ENCODE assay signal across 10 cellular contexts in genomic region chr17:50371526-50371925, GRCh38. TPM values are rescaled to one million over a fixed set of nuclear protein-coding genes. Genes with fewer than 3 reads are reported as not detected.
DNase-seq lines count a peak whose midpoint lies in the region; TF ChIP-seq lines count a peak whose summit lies in the region.
"Had no signal": no experiment of that assay in that cellular context is flagged by ENCODE, and none has a peak within 500 bp of the region (broad histone marks: within the 10 kb centered on the region; RNA-seq: fewer than 3 reads in every experiment).

No MANE protein-coding gene starts in this region.

- no peak for TF ChIP-seq POLR2A in suprapubic skin (IDR thresholded peaks at IDR 0.05)
- TF ChIP-seq POLR2A in Peyer's patch (IDR thresholded peaks at IDR 0.05), result no peak

- H3K9me3 ChIP-seq in iPS-15b (ENCODE audit: control insufficient read depth, insufficient read depth, low read length) (no peaks in the 10 kb centered on the region), suprapubic skin (no peaks in the 10 kb centered on the region), Peyer's patch (no peaks in the 10 kb centered on the region)
- H3K9me3 ChIP-seq: esophagus muscularis mucosa had no signal

- TF ChIP-seq EP300 in suprapubic skin (IDR thresholded peaks at IDR 0.05), result no peak

- peak overlapping the region; percentile 12 for H3K9ac ChIP-seq in iPS-15b (ENCODE audit: low read depth, low read length)

- H3K27ac Mint-ChIP-seq in activated naive CD4-positive, alpha-beta T cell treated with anti-CD3 and anti-CD28 coated beads, Interleukin-2, amount 10 ng/mL, durations not matched to agents 7 days and 5 days, result peak overlapping the region; percentile 95
- peak overlapping the region; percentile 42 for H3K27ac Mint-ChIP-seq in activated CD4-positive, alpha-beta memory T cell treated with anti-CD3 and anti-CD28 coated beads for 36 hours

- H3K27me3 Mint-ChIP-seq in activated naive CD4-positive, alpha-beta T cell treated with anti-CD3 and anti-CD28 coated beads, Interleukin-2, amount 10 ng/mL, durations not matched to agents 7 days and 5 days, result no peaks in the 10 kb centered on the region
- no peaks in the 10 kb centered on the region for H3K27me3 Mint-ChIP-seq in activated CD4-positive, alpha-beta memory T cell treated with anti-CD3 and anti-CD28 coated beads for 36 hours

- H3K4me1 ChIP-seq in iPS-15b (ENCODE audit: control insufficient read depth, insufficient read depth, low read length) (no peaks in the 10 kb centered on the region), suprapubic skin (peaks cover 23% of the 10 kb centered on the region), Peyer's patch (peaks cover 0 to 21% (median 5%) of the 10 kb centered on the region in 4 donors)

- TF ChIP-seq CTCF in suprapubic skin (IDR thresholded peaks at IDR 0.05) (no peak), Peyer's patch (IDR thresholded peaks at IDR 0.05) (no peak)

- peaks cover 40% of the 10 kb centered on the region for H3K36me3 ChIP-seq in iPS-15b (ENCODE audit: control insufficient read depth, insufficient read depth, low read length)
- peaks cover 42% of the 10 kb centered on the region for H3K36me3 ChIP-seq in suprapubic skin
- peaks cover 0 to 42% (median 0%) of the 10 kb centered on the region in 3 donors for H3K36me3 ChIP-seq in Peyer's patch

- CTCF ChIA-PET in activated naive CD4-positive, alpha-beta T cell treated with anti-CD3 and anti-CD28 coated beads, Interleukin-2, amount 10 ng/mL, durations not matched to agents 7 days and 5 days (lab: Charles Lee), result interaction anchor here (2.1 to 3.3 kb wide), 2 partner anchors 9 to 26 kb away, joined by 10 to 27 read pairs; partner anchors contain the start of gene LRRC59
- CTCF ChIA-PET in activated CD4-positive, alpha-beta memory T cell treated with anti-CD3 and anti-CD28 coated beads for 36 hours (lab: Charles Lee), result interaction anchor here (3.9 to 5.9 kb wide), 2 partner anchors 9 to 26 kb away, joined by 27 to 50 read pairs; partner anchors contain the start of gene LRRC59

- peaks cover 39% of the 10 kb centered on the region for H3K4me1 Mint-ChIP-seq in activated naive CD4-positive, alpha-beta T cell treated with anti-CD3 and anti-CD28 coated beads, Interleukin-2, amount 10 ng/mL, durations not matched to agents 7 days and 5 days
- peaks cover 28% of the 10 kb centered on the region for H3K4me1 Mint-ChIP-seq in activated CD4-positive, alpha-beta memory T cell treated with anti-CD3 and anti-CD28 coated beads for 36 hours (ENCODE audit: low read depth)

- no peak for DNase-seq in activated naive CD4-positive, alpha-beta T cell treated with anti-CD3 and anti-CD28 coated beads, Interleukin-2, amount 10 ng/mL, durations not matched to agents 7 days and 5 days
- no peak for DNase-seq in activated naive CD4-positive, alpha-beta T cell treated with Interleukin-2 at 50 U/mL for 16 hours
- DNase-seq in activated CD4-positive, alpha-beta memory T cell treated with anti-CD3 and anti-CD28 coated beads for 36 hours, result no peak
- DNase-seq in suprapubic skin (ENCODE audit: low spot score in 2 of 2), result no peak
- no peak for DNase-seq in Peyer's patch
- no peak for DNase-seq in DMS53 treated with DMSO at 0.1 percent for 48 hours (lab: John Stamatoyannopoulos, UW; ENCODE audit: unreplicated experiment)
- no peak for DNase-seq in NCI-H748 (lab: John Stamatoyannopoulos, UW; ENCODE audit: unreplicated experiment)
- DNase-seq: GOT3 had no signal

- no peaks in the 10 kb centered on the region for H3K27me3 ChIP-seq in iPS-15b (ENCODE audit: control insufficient read depth, insufficient read depth, low read length)
- no peaks in the 10 kb centered on the region for H3K27me3 ChIP-seq in suprapubic skin
- H3K27me3 ChIP-seq in Peyer's patch, result no peaks in the 10 kb centered on the region
- H3K27me3 ChIP-seq: esophagus muscularis mucosa had no signal

- POLR2A ChIA-PET in activated CD4-positive, alpha-beta memory T cell treated with anti-CD3 and anti-CD28 coated beads for 36 hours (lab: Charles Lee), result interaction anchor here (1.5 to 3.0 kb wide), 2 partner anchors 9 to 25 kb away, joined by 3 to 17 read pairs; partner anchors contain the start of gene LRRC59

- H3K9me3 Mint-ChIP-seq in activated naive CD4-positive, alpha-beta T cell treated with anti-CD3 and anti-CD28 coated beads, Interleukin-2, amount 10 ng/mL, durations not matched to agents 7 days and 5 days, result no peaks in the 10 kb centered on the region
- H3K9me3 Mint-ChIP-seq in activated CD4-positive, alpha-beta memory T cell treated with anti-CD3 and anti-CD28 coated beads for 36 hours, result no peaks in the 10 kb centered on the region

- WGBS in suprapubic skin, result 69% methylated on average over 2 of the region's 2 CpGs

- H3K36me3 Mint-ChIP-seq in activated naive CD4-positive, alpha-beta T cell treated with anti-CD3 and anti-CD28 coated beads, Interleukin-2, amount 10 ng/mL, durations not matched to agents 7 days and 5 days, result peaks cover 52% of the 10 kb centered on the region
- peaks cover 43% of the 10 kb centered on the region for H3K36me3 Mint-ChIP-seq in activated CD4-positive, alpha-beta memory T cell treated with anti-CD3 and anti-CD28 coated beads for 36 hours

- H3K4me3 ChIP-seq in iPS-15b (ENCODE audit: low read depth, low read length) (peak overlapping the region; percentile 8), suprapubic skin (peak overlapping the region; percentile 72), Peyer's patch (peak overlapping the region in 1 of 4 donors; percentile 82)

- peak overlapping the region; percentile 90 for H3K4me3 Mint-ChIP-seq in activated naive CD4-positive, alpha-beta T cell treated with anti-CD3 and anti-CD28 coated beads, Interleukin-2, amount 10 ng/mL, durations not matched to agents 7 days and 5 days
- H3K4me3 Mint-ChIP-seq in activated CD4-positive, alpha-beta memory T cell treated with anti-CD3 and anti-CD28 coated beads for 36 hours, result peak overlapping the region; percentile 97

- intact Hi-C loops in activated CD4-positive, alpha-beta memory T cell treated with anti-CD3 and anti-CD28 coated beads for 36 hours (cut with micrococcal nuclease), result no loop called here

- H3K27ac ChIP-seq in suprapubic skin (no peak overlapping the region), Peyer's patch (no peak overlapping the region)

RNA-seq across cellular contexts. Expression of gene MRPL27, which starts 1.5 kb away (rescaled TPM):
- total RNA-seq in activated CD4-positive, alpha-beta memory T cell treated with anti-CD3 and anti-CD28 coated beads for 36 hours, result 10 to 100 TPM; 53.9 to 64.5 TPM
- total RNA-seq in suprapubic skin, result 10 to 100 TPM; 60.3 to 87.7 (median 65.3) TPM
- total RNA-seq in Peyer's patch, result 10 to 100 TPM; 14.0 to 72.8 (median 64.4) TPM

RNA-seq across cellular contexts. Expression of gene EME1, which starts 1.5 kb away (rescaled TPM):
- 10 to 100 TPM; 47.7 to 48.1 TPM for total RNA-seq in activated CD4-positive, alpha-beta memory T cell treated with anti-CD3 and anti-CD28 coated beads for 36 hours
- total RNA-seq in suprapubic skin, result 1 to 10 TPM in 2 of 4 donors, under 1 TPM in 2; 0.39 to 2.5 (median 0.98) TPM
- 10 to 100 TPM in 1 of 4 donors, 1 to 10 TPM in 2, under 1 TPM in 1; 0.53 to 23.1 (median 1.9) TPM for total RNA-seq in Peyer's patch
- total RNA-seq: esophagus muscularis mucosa had no signal

RNA-seq across cellular contexts. Expression of gene XYLT2, which starts 25.6 kb away (rescaled TPM):
- total RNA-seq in activated CD4-positive, alpha-beta memory T cell treated with anti-CD3 and anti-CD28 coated beads for 36 hours, result 10 to 100 TPM; 41.3 to 43.3 TPM
- total RNA-seq in suprapubic skin, result 10 to 100 TPM; 36.9 to 61.3 (median 45.5) TPM
- total RNA-seq in Peyer's patch, result 10 to 100 TPM; 17.7 to 41.3 (median 27.1) TPM

RNA-seq across cellular contexts. Expression of gene LRRC59, which starts 25.8 kb away (rescaled TPM):
- 10 to 100 TPM; 77.1 to 78.8 TPM for total RNA-seq in activated CD4-positive, alpha-beta memory T cell treated with anti-CD3 and anti-CD28 coated beads for 36 hours
- total RNA-seq in suprapubic skin (10 to 100 TPM; 16.5 to 58.0 (median 39.0) TPM), Peyer's patch (10 to 100 TPM; 57.0 to 89.1 (median 73.2) TPM)

RNA-seq across cellular contexts. Expression of gene ACSF2, which starts 54.5 kb away (rescaled TPM):
- 10 to 100 TPM; 20.1 to 23.6 TPM for total RNA-seq in activated CD4-positive, alpha-beta memory T cell treated with anti-CD3 and anti-CD28 coated beads for 36 hours
- total RNA-seq in suprapubic skin (100 to 1,000 TPM in 1 of 4 donors, 10 to 100 TPM in 3; 61.2 to 164 (median 69.8) TPM), Peyer's patch (100 to 1,000 TPM; 143 to 278 (median 189) TPM)
